In genomic region chr16:11310634-11310977, GRCh38 we compare ENCODE assay signal across 12 cellular contexts. TPM values are rescaled to one million over a fixed set of nuclear protein-coding genes. Genes with fewer than 3 reads are reported as not detected.
DNase-seq lines count a peak whose midpoint lies in the region; ATAC-seq and TF ChIP-seq lines count a peak whose summit lies in the region.
"Had no signal": no experiment of that assay in that cellular context is flagged by ENCODE, and none has a peak within 500 bp of the region (broad histone marks: within the 10 kb centered on the region; RNA-seq: fewer than 3 reads in every experiment).

No MANE protein-coding gene starts in this region.

- H3K9me3 Mint-ChIP-seq in stimulated activated naive CD8-positive, alpha-beta T cell treated with anti-CD3 and anti-CD28 coated beads, Interleukin-15, Interleukin-2, amounts not matched to agents 100 ng/mL and 50 ng/mL, for 24 hours = no peaks in the 10 kb centered on the region
- H3K9me3 Mint-ChIP-seq in activated naive CD8-positive, alpha-beta T cell (ENCODE audit: low read depth) = no peaks in the 10 kb centered on the region

- TF ChIP-seq CTCF in breast epithelium (IDR thresholded peaks at IDR 0.05) (no peak), GM10248 (IDR thresholded peaks at IDR 0.05; ENCODE audit: control extremely low read depth, extremely low read depth, low read depth, missing control alignments) (no peak)

- H3K27me3 ChIP-seq in breast epithelium = no peaks in the 10 kb centered on the region
- H3K27me3 ChIP-seq: right atrium auricular region had no signal

- H3K4me1 Mint-ChIP-seq in stimulated activated naive CD8-positive, alpha-beta T cell treated with anti-CD3 and anti-CD28 coated beads, Interleukin-15, Interleukin-2, amounts not matched to agents 100 ng/mL and 50 ng/mL, for 24 hours (ENCODE audit: low read depth) = peaks cover 58% of the 10 kb centered on the region
- peaks cover 48% of the 10 kb centered on the region for H3K4me1 Mint-ChIP-seq in activated naive CD8-positive, alpha-beta T cell (ENCODE audit: low read depth)

- no peaks in the 10 kb centered on the region for H3K9me3 ChIP-seq in breast epithelium
- H3K9me3 ChIP-seq: right atrium auricular region, tibial artery had no signal

- no peak overlapping the region for H3K27ac ChIP-seq in breast epithelium
- H3K27ac ChIP-seq: right atrium auricular region, tibial artery had no signal

- TF ChIP-seq POLR2A in breast epithelium (IDR thresholded peaks at IDR 0.05) = no peak

- no peak overlapping the region for H3K4me3 Mint-ChIP-seq in stimulated activated naive CD8-positive, alpha-beta T cell treated with anti-CD3 and anti-CD28 coated beads, Interleukin-15, Interleukin-2, amounts not matched to agents 100 ng/mL and 50 ng/mL, for 24 hours
- H3K4me3 Mint-ChIP-seq in activated naive CD8-positive, alpha-beta T cell = no peak overlapping the region

- CTCF ChIA-PET in GM10248 (lab: Yijun Ruan, JAX) = interaction anchor here (1.4 to 6.0 kb wide), 6 partner anchors 9 to 347 kb away, joined by 3 to 48 read pairs (median 6); partner anchors contain the start of gene SOCS1

- H3K4me3 ChIP-seq in breast epithelium = no peak overlapping the region
- H3K4me3 ChIP-seq: right atrium auricular region, tibial artery had no signal

- intact Hi-C loops in breast epithelium (cut with DNase I; ENCODE audit: low total_unique reads) = no loop called here

- POLR2A ChIA-PET in GM10248 (lab: Yijun Ruan, JAX) = interaction anchor here (7.1 kb wide), 1 partner anchor 56 kb away, joined by 52 read pairs; the partner anchor contains the start of gene SOCS1

- peak overlapping the region; percentile 79 for H3K27ac Mint-ChIP-seq in stimulated activated naive CD8-positive, alpha-beta T cell treated with anti-CD3 and anti-CD28 coated beads, Interleukin-15, Interleukin-2, amounts not matched to agents 100 ng/mL and 50 ng/mL, for 24 hours
- peak overlapping the region; percentile 76 for H3K27ac Mint-ChIP-seq in activated naive CD8-positive, alpha-beta T cell

- H3K36me3 ChIP-seq in breast epithelium = no peaks in the 10 kb centered on the region
- H3K36me3 ChIP-seq: right atrium auricular region, tibial artery had no signal

- no peaks in the 10 kb centered on the region for H3K36me3 Mint-ChIP-seq in stimulated activated naive CD8-positive, alpha-beta T cell treated with anti-CD3 and anti-CD28 coated beads, Interleukin-15, Interleukin-2, amounts not matched to agents 100 ng/mL and 50 ng/mL, for 24 hours (ENCODE audit: low read depth)
- H3K36me3 Mint-ChIP-seq in activated naive CD8-positive, alpha-beta T cell = no peaks in the 10 kb centered on the region

- H3K27me3 Mint-ChIP-seq in stimulated activated naive CD8-positive, alpha-beta T cell treated with anti-CD3 and anti-CD28 coated beads, Interleukin-15, Interleukin-2, amounts not matched to agents 100 ng/mL and 50 ng/mL, for 24 hours = no peaks in the 10 kb centered on the region
- H3K27me3 Mint-ChIP-seq in activated naive CD8-positive, alpha-beta T cell = no peaks in the 10 kb centered on the region

- DNase-seq in stimulated activated naive CD8-positive, alpha-beta T cell treated with anti-CD3 and anti-CD28 coated beads, Interleukin-15, Interleukin-2, amounts not matched to agents 100 U/mL and 50 U/mL, for 24 hours = no peak
- DNase-seq in NCI-H2081 treated with DMSO at 0.1 percent for 48 hours (lab: John Stamatoyannopoulos, UW) = no peak
- no peak for DNase-seq in breast epithelium (ENCODE audit: low spot score in 2 of 2)
- DNase-seq in GM10248 (ENCODE audit: extremely low spot score) = no peak
- DNase-seq: activated CD4-positive, alpha-beta T cell treated with anti-CD3 and anti-CD28 coated beads for 48 hours; NCI-H526 treated with DMSO at 0.1 percent for 48 hours; tibial artery had no signal

- H3K4me1 ChIP-seq in breast epithelium = no peaks in the 10 kb centered on the region

- no peak for ATAC-seq in stimulated activated naive CD8-positive, alpha-beta T cell treated with anti-CD3 and anti-CD28 coated beads, Interleukin-15, Interleukin-2, amounts not matched to agents 100 U/mL and 50 U/mL, for 24 hours

RNA-seq across cellular contexts. Expression of gene PRM1, which starts 29.5 kb away (rescaled TPM):
- not detected for total RNA-seq in breast epithelium
- total RNA-seq: dermis microvascular lymphatic vessel endothelial cell, HT1080, right atrium auricular region had no signal

RNA-seq across cellular contexts. Expression of gene PRM2, which starts 34.3 kb away (rescaled TPM):
- not detected for total RNA-seq in breast epithelium
- total RNA-seq: dermis microvascular lymphatic vessel endothelial cell, HT1080, right atrium auricular region had no signal

RNA-seq across cellular contexts. Expression of gene RMI2, which starts 34.7 kb away (rescaled TPM):
- total RNA-seq in breast epithelium = 1 to 10 TPM in 1 of 3 donors, under 1 TPM in 2; 0.16 to 1.6 (median 0.33) TPM

RNA-seq across cellular contexts. Expression of gene PRM3, which starts 37.2 kb away (rescaled TPM):
- total RNA-seq in breast epithelium = not detected
- total RNA-seq: dermis microvascular lymphatic vessel endothelial cell, HT1080, right atrium auricular region had no signal

RNA-seq across cellular contexts. Expression of gene TNP2, which starts 41.5 kb away (rescaled TPM):
- total RNA-seq in breast epithelium = not detected
- total RNA-seq: dermis microvascular lymphatic vessel endothelial cell, HT1080, right atrium auricular region had no signal
